ENCODE assay signal across 20 cellular contexts in genomic region chr7:116515584-116515983, GRCh38. TPM values are rescaled to one million over a fixed set of nuclear protein-coding genes. Genes with fewer than 3 reads are reported as not detected.
"Had no signal": no experiment of that assay in that cellular context is flagged by ENCODE, and none has a peak within 500 bp of the region (broad histone marks: within the 10 kb centered on the region; RNA-seq: fewer than 3 reads in every experiment).

No MANE protein-coding gene starts in this region.

- H3K9ac ChIP-seq: parathyroid adenoma had no signal

- H3K36me3 ChIP-seq: heart left ventricle, prostate gland, sigmoid colon had no signal

- H3K4me1 ChIP-seq: parathyroid adenoma, prostate gland had no signal

- H3K27me3 ChIP-seq: heart left ventricle, sigmoid colon had no signal

- H3K79me2 ChIP-seq: parathyroid adenoma had no signal

- H3K27ac ChIP-seq: dorsolateral prefrontal cortex, heart left ventricle, parathyroid adenoma, prostate gland, skin epidermis had no signal

- ATAC-seq: esophagus mucosa; heart left ventricle; left colon; left ventricle myocardium superior; natural killer cell treated with Interleukin-12 subunit alpha and Interleukin-12 subunit beta and Interleukin-15 and Interleukin-18, amount 100 ng/mL, for 72 hours had no signal

- DNase-seq: cortex of kidney; dorsolateral prefrontal cortex; effector CD8-positive, alpha-beta T cell; heart left ventricle; hippocampal formation; left colon; left ventricle myocardium superior; mesenchymal stem cell; midbrain; retina; sigmoid colon; stimulated activated CD4-positive, alpha-beta T cell treated with anti-CD3 and anti-CD28 coated beads, Interleukin-12 subunit alpha, Interleukin-12 subunit beta, amount 100 ng/mL, for 4 hours; stimulated activated naive CD4-positive, alpha-beta T cell; trophoblast cell had no signal

- H2AFZ ChIP-seq: parathyroid adenoma had no signal

- H3K4me3 ChIP-seq: dorsolateral prefrontal cortex, heart left ventricle, lung, prostate gland, sigmoid colon, skin epidermis had no signal

- H3K9me3 ChIP-seq: heart left ventricle, prostate gland, sigmoid colon had no signal

RNA-seq across cellular contexts. Expression of gene CAV1, which starts 9.3 kb away (rescaled TPM):
- total RNA-seq: natural killer cell treated with Interleukin-12 subunit alpha and Interleukin-12 subunit beta and Interleukin-15 and Interleukin-18, amount 100 ng/mL, for 72 hours had no signal

RNA-seq across cellular contexts. Expression of gene CAV2, which starts 16.0 kb away (rescaled TPM):
- total RNA-seq: natural killer cell treated with Interleukin-12 subunit alpha and Interleukin-12 subunit beta and Interleukin-15 and Interleukin-18, amount 100 ng/mL, for 72 hours had no signal
